In genomic region chr4:155789391-155789790, GRCh38 we compare ENCODE assay signal across 19 cellular contexts. TPM values are rescaled to one million over a fixed set of nuclear protein-coding genes. Genes with fewer than 3 reads are reported as not detected.
DNase-seq lines count a peak whose midpoint lies in the region; ATAC-seq, FAIRE-seq and TF ChIP-seq lines count a peak whose summit lies in the region.
"Had no signal": no experiment of that assay in that cellular context is flagged by ENCODE, and none has a peak within 500 bp of the region (broad histone marks: within the 10 kb centered on the region; RNA-seq: fewer than 3 reads in every experiment).

No MANE protein-coding gene starts in this region.

- 14 to 43% (median 17%) methylated on average over 6 of the region's 6 CpGs for WGBS in ovary, 3 donors
- WGBS in small intestine, 3 donors = 56 to 63% (median 56%) methylated on average over 6 of the region's 6 CpGs

- no peak for TF ChIP-seq POLR2A in ovary (IDR thresholded peaks at IDR 0.05)

- no peaks in the 10 kb centered on the region for H3K9me2 ChIP-seq in PC-9 (ENCODE audit: insufficient read depth)

- H3K27ac ChIP-seq in PC-9 (no peak overlapping the region), ovary (peak overlapping the region in 1 of 2 donors; percentile 40), small intestine (ENCODE audit: low read depth in 1 of 2, low read length in 1 of 2) (no peak overlapping the region)
- H3K27ac ChIP-seq in naive thymus-derived CD4-positive, alpha-beta T cell (ENCODE audit: low read depth, low read length) = no peak overlapping the region
- H3K27ac ChIP-seq: prostate gland, RWPE1, thyroid gland had no signal

- peak overlapping the region; percentile 23 for H3K4me2 ChIP-seq in PC-9

- H3K36me3 Mint-ChIP-seq in naive thymus-derived CD4-positive, alpha-beta T cell = no peaks in the 10 kb centered on the region
- H3K36me3 Mint-ChIP-seq: activated naive CD8-positive, alpha-beta T cell treated with anti-CD3 and anti-CD28 coated beads, Interleukin-2, amount 10 ng/mL, durations not matched to agents 7 days and 5 days had no signal

- CTCF ChIA-PET in PC-9 (lab: Charles Lee) = no interaction called here
- CTCF ChIA-PET in naive thymus-derived CD4-positive, alpha-beta T cell (lab: Charles Lee) = no interaction called here

- H3K4me1 ChIP-seq in PC-9 (replicated peaks; ENCODE audit: insufficient read depth) (no peaks in the 10 kb centered on the region), ovary (ENCODE audit: insufficient read depth) (no peaks in the 10 kb centered on the region), small intestine (ENCODE audit: control insufficient read depth in 2 of 2, insufficient read depth in 1 of 2, low read depth in 1 of 2, low read length in 1 of 2) (no peaks in the 10 kb centered on the region)
- no peaks in the 10 kb centered on the region for H3K4me1 ChIP-seq in naive thymus-derived CD4-positive, alpha-beta T cell (ENCODE audit: control insufficient read depth in 2 of 2, insufficient read depth in 2 of 2, low read length in 2 of 2)
- H3K4me1 ChIP-seq: prostate gland, thyroid gland had no signal

- no peak overlapping the region for H2AFZ ChIP-seq in PC-9

- H3K9me3 ChIP-seq in PC-9 (ENCODE audit: insufficient read depth, low read depth) (no peaks in the 10 kb centered on the region), ovary (no peaks in the 10 kb centered on the region), small intestine (ENCODE audit: control insufficient read depth, low read depth) (no peaks in the 10 kb centered on the region)
- H3K9me3 ChIP-seq in naive thymus-derived CD4-positive, alpha-beta T cell (ENCODE audit: control insufficient read depth in 2 of 3, low read length in 3 of 3) = no peaks in the 10 kb centered on the region
- H3K9me3 ChIP-seq: prostate gland, thyroid gland had no signal

- peaks cover 0 to 9% (median 0%) of the 10 kb centered on the region in 7 donors for H3K4me1 Mint-ChIP-seq in naive thymus-derived CD4-positive, alpha-beta T cell
- H3K4me1 Mint-ChIP-seq: H9 had no signal

- H3K9me3 Mint-ChIP-seq in naive thymus-derived CD4-positive, alpha-beta T cell = no peaks in the 10 kb centered on the region
- H3K9me3 Mint-ChIP-seq: activated naive CD8-positive, alpha-beta T cell treated with anti-CD3 and anti-CD28 coated beads, Interleukin-2, amount 10 ng/mL, durations not matched to agents 7 days and 5 days; central memory CD8-positive, alpha-beta T cell; H9 had no signal

- no peaks in the 10 kb centered on the region for H3F3A ChIP-seq in PC-9 (ENCODE audit: insufficient read depth, low read depth)

- no peak for FAIRE-seq in small intestine (lab: Jason Lieb, UNC)

- intact Hi-C loops in PC-9 (cut with micrococcal nuclease; ENCODE audit: unreplicated experiment) (loop anchor here (5.0 kb wide), 1 partner anchor 982 kb away; no protein-coding TSS in a partner anchor), ovary (cut with DNase I) (loop anchor here in 1 of 4 donors (10.0 kb wide), 1 partner anchor 345 kb away; no protein-coding TSS in a partner anchor)
- intact Hi-C loops in naive thymus-derived CD4-positive, alpha-beta T cell (cut with micrococcal nuclease) = loop anchor here in 1 of 2 donors (5.0 to 10.0 kb wide), 2 partner anchors 805 to 1152 kb away; no protein-coding TSS in a partner anchor

- H3K27me3 ChIP-seq in PC-9 (ENCODE audit: insufficient read depth, low read depth) = no peaks in the 10 kb centered on the region
- no peaks in the 10 kb centered on the region for H3K27me3 ChIP-seq in ovary
- no peaks in the 10 kb centered on the region for H3K27me3 ChIP-seq in small intestine (ENCODE audit: control insufficient read depth in 2 of 2, insufficient read depth in 2 of 2, low read length in 2 of 2)
- H3K27me3 ChIP-seq in naive thymus-derived CD4-positive, alpha-beta T cell (ENCODE audit: control insufficient read depth in 2 of 2, insufficient read depth in 2 of 2, low read length in 2 of 2) = peaks cover 0 to 3% of the 10 kb centered on the region in 2 donors
- H3K27me3 ChIP-seq: thyroid gland had no signal

- TF ChIP-seq EP300 in ovary (IDR thresholded peaks at IDR 0.05) = no peak

- H3K36me3 ChIP-seq in PC-9 (ENCODE audit: low read depth) (no peaks in the 10 kb centered on the region), ovary (no peaks in the 10 kb centered on the region), small intestine (ENCODE audit: control insufficient read depth in 2 of 2, insufficient read depth in 2 of 2, low read length in 2 of 2) (no peaks in the 10 kb centered on the region)
- no peaks in the 10 kb centered on the region for H3K36me3 ChIP-seq in naive thymus-derived CD4-positive, alpha-beta T cell (ENCODE audit: control insufficient read depth in 2 of 3, insufficient read depth in 3 of 3, low read length in 3 of 3)
- H3K36me3 ChIP-seq: prostate gland, thyroid gland had no signal

- H3K4me3 Mint-ChIP-seq in naive thymus-derived CD4-positive, alpha-beta T cell = no peak overlapping the region
- H3K4me3 Mint-ChIP-seq: activated naive CD8-positive, alpha-beta T cell treated with anti-CD3 and anti-CD28 coated beads, Interleukin-2, amount 10 ng/mL, durations not matched to agents 7 days and 5 days; central memory CD8-positive, alpha-beta T cell; H9 had no signal

- H3K27me3 Mint-ChIP-seq in naive thymus-derived CD4-positive, alpha-beta T cell = peaks cover 0 to 11% (median 4%) of the 10 kb centered on the region in 5 donors
- H3K27me3 Mint-ChIP-seq: central memory CD8-positive, alpha-beta T cell had no signal

- TF ChIP-seq CTCF in PC-9 (conservative IDR thresholded peaks at IDR 0.05) = no peak
- no peak for TF ChIP-seq CTCF in ovary (IDR thresholded peaks at IDR 0.05)

- ATAC-seq in GM18511 (IDR thresholded peaks at IDR 0.05; ENCODE audit: unreplicated experiment) (peak; percentile 63), GM21390 (IDR thresholded peaks at IDR 0.05; ENCODE audit: unreplicated experiment) (peak; percentile 45)
- ATAC-seq in naive thymus-derived CD4-positive, alpha-beta T cell = no peak

- H3K4me3 ChIP-seq in PC-9 (no peak overlapping the region), ovary (peak overlapping the region; percentile 4), small intestine (ENCODE audit: low read depth in 1 of 2, low read length in 2 of 2) (no peak overlapping the region)
- H3K4me3 ChIP-seq in naive thymus-derived CD4-positive, alpha-beta T cell (ENCODE audit: low read length) = no peak overlapping the region
- H3K4me3 ChIP-seq: prostate gland, thyroid gland had no signal

- DNase-seq in PC-9 (no peak), ovary (no peak), epidermal melanocyte (ENCODE audit: insufficient read length, low spot score) (no peak), small intestine (no peak), NCI-H1092 treated with DMSO at 0.1 percent for 48 hours (lab: John Stamatoyannopoulos, UW) (no peak)
- DNase-seq in naive thymus-derived CD4-positive, alpha-beta T cell = no peak
- DNase-seq: activated naive CD8-positive, alpha-beta T cell treated with anti-CD3 and anti-CD28 coated beads, Interleukin-2, amount 10 ng/mL, durations not matched to agents 7 days and 5 days; activated T-cell treated with anti-CD3 and anti-CD28 coated beads, Interleukin-2, amount 50 U/mL, for 1 hour; C1 segment of cervical spinal cord; H9; NCI-H2081 treated with DMSO at 0.1 percent for 48 hours; NCI-H69; thyroid gland had no signal

- POLR2A ChIA-PET in PC-9 (lab: Charles Lee; ENCODE audit: unreplicated experiment) = no interaction called here
- POLR2A ChIA-PET in naive thymus-derived CD4-positive, alpha-beta T cell (lab: Charles Lee) = no interaction called here

- H3K79me2 ChIP-seq in PC-9 (ENCODE audit: low read depth) = no peaks in the 10 kb centered on the region

- BruUV-seq in PC-9 (replicated peaks; lab: Mats Ljungman, UMichigan) = no TSS peak

- H3K27ac Mint-ChIP-seq in naive thymus-derived CD4-positive, alpha-beta T cell = no peak overlapping the region
- H3K27ac Mint-ChIP-seq: activated naive CD8-positive, alpha-beta T cell treated with anti-CD3 and anti-CD28 coated beads, Interleukin-2, amount 10 ng/mL, durations not matched to agents 7 days and 5 days; H9 had no signal

- H4K20me1 ChIP-seq in PC-9 (ENCODE audit: insufficient read depth) = no peaks in the 10 kb centered on the region

RNA-seq across cellular contexts. Expression of gene GUCY1B1, which starts 30.6 kb away (rescaled TPM):
- total RNA-seq in PC-9 (2021) (0.38 and 0.39 TPM in 2 replicates), ovary (1 to 10 TPM; 3.6 to 9.2 (median 5.5) TPM)
- polyA plus RNA-seq in ovary (10 to 100 TPM in 1 of 2 donors, 1 to 10 TPM in 1; 7.7 to 17.9 TPM), small intestine (1 to 10 TPM in 1 of 3 donors, under 1 TPM in 2; 0.67 to 8.1 (median 0.81) TPM)
- 1 to 10 TPM in 1 of 5 experiments, under 1 TPM in 2, not detected in 2; 0.22 to 1.7 (median 0.29) TPM for total RNA-seq in naive thymus-derived CD4-positive, alpha-beta T cell
- polyA plus RNA-seq in naive thymus-derived CD4-positive, alpha-beta T cell = not detected
- total RNA-seq: activated naive CD8-positive, alpha-beta T cell treated with anti-CD3 and anti-CD28 coated beads, Interleukin-2, amount 10 ng/mL, durations not matched to agents 7 days and 5 days; MCF 10A had no signal
